In the genomic region with DNA sequence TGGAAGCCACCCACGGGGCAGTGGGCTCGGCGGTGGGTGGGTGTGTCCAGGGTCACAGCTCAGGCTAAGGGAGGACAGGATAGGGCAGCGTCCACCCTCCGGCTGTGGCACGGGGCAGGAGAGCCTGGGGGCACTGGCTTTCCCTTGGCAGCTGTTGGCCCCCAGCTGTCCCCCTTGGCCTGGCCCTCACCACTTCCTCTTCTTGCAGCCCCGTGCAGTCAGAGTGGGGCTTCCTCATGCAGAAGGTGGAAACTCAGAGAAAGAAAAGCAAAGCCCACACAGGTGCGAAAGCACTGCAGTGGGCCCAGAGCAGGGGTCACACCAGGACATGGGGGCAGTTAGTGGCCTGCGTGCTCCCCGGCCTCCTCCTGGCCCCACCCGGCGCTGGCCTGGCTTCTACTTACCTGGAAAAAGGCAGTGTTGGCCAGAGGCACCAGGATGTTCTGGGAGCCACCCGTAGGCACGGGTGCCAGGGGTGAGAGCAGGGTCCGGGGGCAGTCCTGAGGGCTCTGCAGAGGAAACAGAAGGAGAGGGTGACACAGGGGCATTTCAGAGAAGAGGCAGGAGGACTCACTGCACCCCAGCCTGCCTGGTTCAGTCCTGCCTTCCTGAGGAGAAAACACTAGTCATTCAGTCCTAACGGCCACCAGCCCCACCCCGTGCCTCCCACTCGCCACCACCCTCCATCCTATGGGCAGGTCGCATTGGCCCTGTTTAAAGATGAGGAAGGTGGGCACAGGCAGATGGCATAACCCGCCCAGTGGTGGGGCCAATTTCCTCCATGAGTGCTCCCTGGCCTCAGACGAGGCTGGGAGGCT, we compare ENCODE assay signal across 1 cellular context.
TF ChIP-seq lines count a peak whose summit lies in the region.

No MANE protein-coding gene starts in this region.

TF ChIP-seq in WTC11, 78 proteins besides CTCF, POLR2A, EP300 and RAD21 (continued from another document):
- TF ChIP-seq ZNF423 (CRISPR knock-in tag; IDR thresholded peaks at IDR 0.05): no peak
- TF ChIP-seq SMAD3 (CRISPR knock-in tag; IDR thresholded peaks at IDR 0.05; ENCODE audit: borderline replicate concordance): no peak
- TF ChIP-seq TP53 (CRISPR knock-in tag; IDR thresholded peaks at IDR 0.05): no peak
- no peak for TF ChIP-seq MXD4 (CRISPR knock-in tag; IDR thresholded peaks at IDR 0.05; ENCODE audit: borderline replicate concordance)
